ENCODE assay signal across 10 cellular contexts in genomic region chr11:101127348-101127698, GRCh38. TPM values are rescaled to one million over a fixed set of nuclear protein-coding genes. Genes with fewer than 3 reads are reported as not detected.
DNase-seq lines count a peak whose midpoint lies in the region; ATAC-seq and TF ChIP-seq lines count a peak whose summit lies in the region.
"Had no signal": no experiment of that assay in that cellular context is flagged by ENCODE, and none has a peak within 500 bp of the region (broad histone marks: within the 10 kb centered on the region; RNA-seq: fewer than 3 reads in every experiment).

No MANE protein-coding gene starts in this region.

- H3K9ac ChIP-seq in ES-I3 (ENCODE audit: low read depth, low read length): peak overlapping the region; percentile 59

- H3K36me3 ChIP-seq in ES-I3 (ENCODE audit: insufficient read depth, low read length) (no peaks in the 10 kb centered on the region), psoas muscle (ENCODE audit: insufficient read depth in 1 of 2, low read depth in 1 of 2) (no peaks in the 10 kb centered on the region)

- H3K27me3 ChIP-seq in right cardiac atrium (ENCODE audit: control insufficient read depth, insufficient read depth): no peaks in the 10 kb centered on the region
- peaks cover 6 to 64% (median 17%) of the 10 kb centered on the region in 3 donors for H3K27me3 ChIP-seq in psoas muscle (ENCODE audit: insufficient read depth in 3 of 3, low read length in 2 of 3)

- H3K9me3 Mint-ChIP-seq in WTC11: no peaks in the 10 kb centered on the region
- H3K9me3 Mint-ChIP-seq: nephron had no signal

- ATAC-seq in WTC11 (peak; percentile 51), right cardiac atrium (peak; percentile 77 to 80), psoas muscle (peak in 3 of 4 donors; percentile 16 to 61 (median 41)), HG03378 (IDR thresholded peaks at IDR 0.05; ENCODE audit: unreplicated experiment) (no peak)

- CTCF ChIA-PET in WTC11 (lab: Charles Lee): no interaction called here

- under 1% methylated on average over 45 of the region's 45 CpGs for WGBS in right cardiac atrium
- 1 to 2% (median 1%) methylated on average over 19 to 45 of the region's 45 CpGs for WGBS in psoas muscle, 3 donors

- POLR2A ChIA-PET in WTC11 (lab: Charles Lee): no interaction called here

- H3K4me3 ChIP-seq in right cardiac atrium (ENCODE audit: low read length): peak overlapping the region; percentile 81
- peak overlapping the region; percentile 64 for H3K4me3 ChIP-seq in psoas muscle

- H3K4me1 ChIP-seq in ES-I3 (ENCODE audit: insufficient read depth, low read length) (no peaks in the 10 kb centered on the region), right cardiac atrium (ENCODE audit: control insufficient read depth, insufficient read depth, low read length) (no peaks in the 10 kb centered on the region), psoas muscle (no peaks in the 10 kb centered on the region)

- no peak overlapping the region for H3K27ac Mint-ChIP-seq in WTC11
- H3K27ac Mint-ChIP-seq: nephron had no signal

- intact Hi-C loops in right cardiac atrium (cut with DNase I) (no loop called here), psoas muscle (cut with DNase I) (no loop called here)

- DNase-seq in WTC11 (ENCODE audit: low spot score) (peak; percentile 54), right cardiac atrium (peak; percentile 49 to 81 (median 77)), psoas muscle (peak; percentile 29 to 54), NAMALWA (ENCODE audit: low spot score) (no peak)
- DNase-seq in activated effector memory CD4-positive, alpha-beta T cell treated with Interleukin-2 at 50 U/mL for 16 hours: no peak
- DNase-seq in activated CD8-positive, alpha-beta memory T cell treated with anti-CD3 and anti-CD28 coated beads, Interleukin-2, amount 50 U/mL, for 4 hours: no peak

- peaks cover 92% of the 10 kb centered on the region for H3K27me3 Mint-ChIP-seq in WTC11 (ENCODE audit: low read depth)

- TF ChIP-seq CTCF in WTC11 (IDR thresholded peaks at IDR 0.05) (no peak), psoas muscle (IDR thresholded peaks at IDR 0.05) (no peak)

- H3K4me3 Mint-ChIP-seq in WTC11: peak overlapping the region; percentile 81; the same call in 1 of the 2 replicates

- H3K4me1 Mint-ChIP-seq in WTC11: peaks cover 7% of the 10 kb centered on the region

- peak overlapping the region; percentile 65 for H3K27ac ChIP-seq in right cardiac atrium (ENCODE audit: low read length)
- peak overlapping the region; percentile 31 for H3K27ac ChIP-seq in psoas muscle

- H3K36me3 Mint-ChIP-seq in WTC11: no peaks in the 10 kb centered on the region

- no peaks in the 10 kb centered on the region for H3K9me3 ChIP-seq in ES-I3 (ENCODE audit: control insufficient read depth, insufficient read depth, low read length)
- H3K9me3 ChIP-seq in right cardiac atrium (ENCODE audit: control insufficient read depth, low read length): no peaks in the 10 kb centered on the region
- no peaks in the 10 kb centered on the region for H3K9me3 ChIP-seq in psoas muscle

TF ChIP-seq in WTC11, 78 proteins besides CTCF, POLR2A, EP300 and RAD21:
- no peak for TF ChIP-seq ZNF121 (CRISPR knock-in tag; IDR thresholded peaks at IDR 0.05)
- TF ChIP-seq FOXP4 (CRISPR knock-in tag; IDR thresholded peaks at IDR 0.05): 0 out of 2 replicates have a peak, but pooled peaks have one; percentile 15
- no peak for TF ChIP-seq FOXK1 (CRISPR knock-in tag; IDR thresholded peaks at IDR 0.05)
- no peak for TF ChIP-seq AR (CRISPR knock-in tag; IDR thresholded peaks at IDR 0.05)
- TF ChIP-seq ZNF423 (CRISPR knock-in tag; IDR thresholded peaks at IDR 0.05): peak; percentile 40; the same call in 1 of the 2 replicates
- TF ChIP-seq CDX4 (CRISPR knock-in tag; IDR thresholded peaks at IDR 0.05; ENCODE audit: borderline replicate concordance): no peak
TF ChIP-seq in WTC11: peak in this region for 2.

RNA-seq across cellular contexts. Expression of gene PGR, which starts 2.3 kb away (rescaled TPM):
- total RNA-seq in WTC11 (2021) (0.05 to 0.20 TPM (median 0.11 TPM) in 3 replicates), right cardiac atrium (10 to 100 TPM in 1 of 4 donors, 1 to 10 TPM in 3; 7.2 to 10.1 (median 8.5) TPM), psoas muscle (1 to 10 TPM in 2 of 4 donors, under 1 TPM in 2; 0.23 to 2.4 (median 1.2) TPM)
- polyA plus RNA-seq in right cardiac atrium (2.1 TPM), psoas muscle (under 1 TPM; 0.01 to 0.25 (median 0.07) TPM)
- total RNA-seq: activated CD8-positive, alpha-beta memory T cell treated with anti-CD3 and anti-CD28 coated beads for 36 hours had no signal

Comparison
In these comparisons a context has a peak if more than half of its experiments do, and no peak if none do; other contexts are left out.
1. DNase-seq: peak in WTC11 (single experiment), right cardiac atrium (3 of 3) and psoas muscle (2 of 2); none in activated effector memory CD4-positive, alpha-beta T cell treated with Interleukin-2 at 50 U/mL for 16 hours (single experiment), activated CD8-positive, alpha-beta memory T cell treated with anti-CD3 and anti-CD28 coated beads, Interleukin-2, amount 50 U/mL, for 4 hours (single experiment) and NAMALWA (single experiment).